Comparison of ENCODE assay signal across 8 cellular contexts in the genomic region with DNA sequence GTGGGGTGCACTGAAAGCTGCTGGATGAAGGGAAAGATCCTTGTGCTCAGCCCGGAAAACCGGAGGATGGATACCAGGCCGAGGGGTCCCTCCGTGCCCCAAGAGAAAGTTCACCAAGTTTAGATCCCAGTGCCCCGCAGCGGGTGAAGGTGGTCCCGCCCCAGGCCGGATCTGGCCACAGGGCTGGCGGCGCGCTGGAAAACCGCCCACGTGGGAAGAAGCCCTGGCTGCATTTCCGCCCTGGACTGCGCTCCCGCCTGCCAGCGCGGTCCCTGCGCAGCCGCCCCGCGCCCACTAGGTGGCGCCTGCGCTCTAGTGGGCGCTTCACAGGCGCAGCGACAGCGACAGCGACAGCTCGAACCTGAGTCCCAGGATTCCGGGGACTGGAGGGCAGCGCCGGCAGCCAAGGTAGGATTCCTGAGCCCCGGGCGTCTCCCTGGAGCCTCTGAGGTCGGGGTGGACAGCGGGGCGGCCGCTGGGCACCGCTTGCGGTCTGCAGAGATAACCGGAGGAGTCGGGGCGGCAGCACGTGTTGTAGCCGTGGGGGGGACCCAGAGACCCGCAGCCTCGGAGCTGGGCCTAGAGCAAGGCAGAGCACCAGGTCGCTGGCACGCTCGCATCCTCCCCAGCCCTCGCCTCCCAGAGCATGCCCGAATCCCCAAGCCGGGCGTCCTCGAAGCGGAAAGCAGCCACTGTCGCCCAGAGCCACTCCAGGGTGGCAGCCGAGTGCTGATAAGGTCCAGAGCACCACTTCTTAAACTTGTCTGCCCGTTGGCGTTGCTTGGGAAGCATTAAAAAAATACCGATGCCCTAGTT. TPM values are rescaled to one million over a fixed set of nuclear protein-coding genes. Genes with fewer than 3 reads are reported as not detected.
DNase-seq lines count a peak whose midpoint lies in the region; ATAC-seq and TF ChIP-seq lines count a peak whose summit lies in the region.

A gene with protein sequence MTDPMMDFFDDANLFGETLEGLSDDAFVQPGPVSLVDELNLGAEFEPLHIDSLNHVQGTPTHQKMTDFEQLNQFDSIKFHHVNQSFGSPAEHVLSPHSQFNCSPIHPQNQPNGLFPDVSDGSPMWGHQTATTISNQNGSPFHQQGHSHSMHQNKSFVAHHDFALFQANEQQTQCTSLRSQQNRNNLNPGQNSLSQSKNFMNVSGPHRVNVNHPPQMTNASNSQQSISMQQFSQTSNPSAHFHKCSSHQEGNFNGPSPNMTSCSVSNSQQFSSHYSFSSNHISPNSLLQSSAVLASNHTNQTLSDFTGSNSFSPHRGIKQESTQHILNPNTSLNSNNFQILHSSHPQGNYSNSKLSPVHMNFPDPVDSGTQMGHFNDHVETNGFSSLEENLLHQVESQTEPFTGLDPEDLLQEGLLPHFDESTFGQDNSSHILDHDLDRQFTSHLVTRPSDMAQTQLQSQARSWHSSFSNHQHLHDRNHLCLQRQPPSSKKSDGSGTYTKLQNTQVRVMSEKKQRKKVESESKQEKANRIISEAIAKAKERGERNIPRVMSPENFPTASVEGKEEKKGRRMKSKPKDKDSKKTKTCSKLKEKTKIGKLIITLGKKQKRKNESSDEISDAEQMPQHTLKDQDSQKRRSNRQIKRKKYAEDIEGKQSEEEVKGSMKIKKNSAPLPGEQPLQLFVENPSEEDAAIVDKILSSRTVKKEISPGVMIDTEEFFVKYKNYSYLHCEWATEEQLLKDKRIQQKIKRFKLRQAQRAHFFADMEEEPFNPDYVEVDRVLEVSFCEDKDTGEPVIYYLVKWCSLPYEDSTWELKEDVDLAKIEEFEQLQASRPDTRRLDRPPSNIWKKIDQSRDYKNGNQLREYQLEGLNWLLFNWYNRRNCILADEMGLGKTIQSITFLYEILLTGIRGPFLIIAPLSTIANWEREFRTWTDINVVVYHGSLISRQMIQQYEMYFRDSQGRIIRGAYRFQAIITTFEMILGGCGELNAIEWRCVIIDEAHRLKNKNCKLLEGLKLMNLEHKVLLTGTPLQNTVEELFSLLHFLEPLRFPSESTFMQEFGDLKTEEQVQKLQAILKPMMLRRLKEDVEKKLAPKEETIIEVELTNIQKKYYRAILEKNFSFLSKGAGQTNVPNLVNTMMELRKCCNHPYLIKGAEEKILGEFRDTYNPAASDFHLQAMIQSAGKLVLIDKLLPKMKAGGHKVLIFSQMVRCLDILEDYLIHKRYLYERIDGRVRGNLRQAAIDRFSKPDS (N-terminal part only) (plus strand): TSS at position 322 of the 816 bp plus-strand sequence. CDS start 101,099 bp downstream, outside the sequence.

- TF ChIP-seq CTCF in GM12874 (IDR thresholded peaks at IDR 0.05; ENCODE audit: insufficient read depth, low read depth, low read length) = peak; percentile 98
- TF ChIP-seq CTCF in cardiac muscle cell (IDR thresholded peaks at IDR 0.05; ENCODE audit: low read depth, low read length) = peak; percentile 98
- peak; percentile 99 to 100 (median 99) for TF ChIP-seq CTCF in transverse colon (IDR thresholded peaks at IDR 0.05)

- peak within 1 kb of the TSS; percentile 50 for H3K4me3 ChIP-seq in cardiac muscle cell
- peak within 1 kb of the TSS; percentile 43 to 72 (median 60) for H3K4me3 ChIP-seq in transverse colon

- peak; percentile 86 for ATAC-seq in HG02759 (IDR thresholded peaks at IDR 0.05; ENCODE audit: unreplicated experiment)
- ATAC-seq in activated naive CD8-positive, alpha-beta T cell treated with anti-CD3 and anti-CD28 coated beads, Interleukin-2, amount 50 U/mL, for 24 hours = peak; percentile 89

- H3K27ac ChIP-seq in cardiac muscle cell (peak within 1 kb of the TSS; percentile 89), transverse colon (peak within 1 kb of the TSS; percentile 87 to 97 (median 94))

- DNase-seq in NCI-H1417 (lab: John Stamatoyannopoulos, UW) = peak; percentile 80 to 91 (median 88)
- DNase-seq in SW480 (ENCODE audit: low spot score) = peak; percentile 84
- DNase-seq in activated naive CD8-positive, alpha-beta T cell treated with anti-CD3 and anti-CD28 coated beads, Interleukin-2, amount 50 U/mL, for 24 hours = peak; percentile 74
- DNase-seq in cardiac muscle cell (ENCODE audit: low read depth in 1 of 2, low spot score in 1 of 2) = peak; percentile 93 to 94
- DNase-seq in pons (ENCODE audit: low spot score) = peak; percentile 85
- DNase-seq in transverse colon = peak; percentile 87

- H3K36me3 ChIP-seq in cardiac muscle cell = no peaks in the 10 kb centered on the region
- H3K36me3 ChIP-seq in transverse colon = no peaks in the 10 kb centered on the region

- peak within 1 kb of the TSS; percentile 85 for H3K27ac Mint-ChIP-seq in activated naive CD8-positive, alpha-beta T cell treated with anti-CD3 and anti-CD28 coated beads, Interleukin-2, amount 50 U/mL, for 24 hours

- peaks cover 1% of the 10 kb centered on the region for H3K36me3 Mint-ChIP-seq in activated naive CD8-positive, alpha-beta T cell treated with anti-CD3 and anti-CD28 coated beads, Interleukin-2, amount 50 U/mL, for 24 hours (ENCODE audit: low read depth)

- peak within 1 kb of the TSS; percentile 86 for H3K4me3 Mint-ChIP-seq in activated naive CD8-positive, alpha-beta T cell treated with anti-CD3 and anti-CD28 coated beads, Interleukin-2, amount 50 U/mL, for 24 hours

- TF ChIP-seq EP300 in transverse colon (IDR thresholded peaks at IDR 0.05; ENCODE audit: low read depth) = no peak

- H3K4me1 ChIP-seq in cardiac muscle cell (ENCODE audit: low read depth) (no peaks in the 10 kb centered on the region), transverse colon (peaks cover 21 to 48% (median 33%) of the 10 kb centered on the region in 4 donors)

- WGBS in transverse colon (ENCODE audit: low coverage in 1 of 2), 2 donors = 0% methylated on average over 32 of the region's 62 CpGs; no CpG with 5 or more reads in 1 of the 2 donors

- in situ Hi-C loops in transverse colon (cut with MboI; ENCODE audit: low pct_ligation_motif_present in 1 of 4, low pct_unique_long_range_greater_than_20kb in 1 of 4, low sequenced_read_pairs in 3 of 4) = loop anchor here (10.0 to 25.0 kb wide), 4 partner anchors 90 to 157 kb away; no protein-coding TSS in a partner anchor

- peak; percentile 66 for TF ChIP-seq POLR2A in transverse colon (IDR thresholded peaks at IDR 0.05)

- H3K9me3 Mint-ChIP-seq in activated naive CD8-positive, alpha-beta T cell treated with anti-CD3 and anti-CD28 coated beads, Interleukin-2, amount 50 U/mL, for 24 hours = no peaks in the 10 kb centered on the region

- no peaks in the 10 kb centered on the region for H3K9me3 ChIP-seq in cardiac muscle cell (ENCODE audit: low read depth)
- H3K9me3 ChIP-seq in transverse colon = no peaks in the 10 kb centered on the region

- intact Hi-C loops in transverse colon (cut with DNase I; ENCODE audit: low total_unique reads) = loop anchor here (2.0 kb wide), 1 partner anchor 76 kb away; no protein-coding TSS in a partner anchor

- peaks cover 31% of the 10 kb centered on the region for H3K4me1 Mint-ChIP-seq in activated naive CD8-positive, alpha-beta T cell treated with anti-CD3 and anti-CD28 coated beads, Interleukin-2, amount 50 U/mL, for 24 hours

- H3K27me3 Mint-ChIP-seq in activated naive CD8-positive, alpha-beta T cell treated with anti-CD3 and anti-CD28 coated beads, Interleukin-2, amount 50 U/mL, for 24 hours = peaks cover 3% of the 10 kb centered on the region

- no peaks in the 10 kb centered on the region for H3K27me3 ChIP-seq in cardiac muscle cell
- H3K27me3 ChIP-seq in transverse colon = no peaks in the 10 kb centered on the region

RNA-seq across cellular contexts. Expression of the gene that starts here (rescaled TPM):
- total RNA-seq in cardiac muscle cell = 22.8 and 54.8 TPM in 2 replicates
- polyA plus RNA-seq in cardiac muscle cell = 78.9 and 93.3 TPM in 2 replicates
- total RNA-seq in transverse colon = 100 to 1,000 TPM in 1 of 4 donors, 10 to 100 TPM in 3; 37.4 to 112 (median 64.4) TPM

Comparison
In these comparisons a context has a peak if more than half of its experiments do, and no peak if none do; other contexts are left out.
1. Peak in every context shown above with its lines: DNase-seq, ATAC-seq, H3K4me3 ChIP-seq and H3K27ac ChIP-seq.